ENCODE assay signal across 1 cellular context in genomic region chr11:126226334-126227084, GRCh38.
TF ChIP-seq lines count a peak whose summit lies in the region.

No MANE protein-coding gene starts in this region.

TF ChIP-seq in K562, 482 proteins besides CTCF, POLR2A, EP300 and RAD21:
- peak; percentile 65 for TF ChIP-seq HNRNPLL (IDR thresholded peaks at IDR 0.05; ENCODE audit: low read depth, low read length, poor library complexity, severe bottlenecking)
- no peak for TF ChIP-seq HDGF (IDR thresholded peaks at IDR 0.05)
